1 cellular context compared by ENCODE assay signal in the genomic region with DNA sequence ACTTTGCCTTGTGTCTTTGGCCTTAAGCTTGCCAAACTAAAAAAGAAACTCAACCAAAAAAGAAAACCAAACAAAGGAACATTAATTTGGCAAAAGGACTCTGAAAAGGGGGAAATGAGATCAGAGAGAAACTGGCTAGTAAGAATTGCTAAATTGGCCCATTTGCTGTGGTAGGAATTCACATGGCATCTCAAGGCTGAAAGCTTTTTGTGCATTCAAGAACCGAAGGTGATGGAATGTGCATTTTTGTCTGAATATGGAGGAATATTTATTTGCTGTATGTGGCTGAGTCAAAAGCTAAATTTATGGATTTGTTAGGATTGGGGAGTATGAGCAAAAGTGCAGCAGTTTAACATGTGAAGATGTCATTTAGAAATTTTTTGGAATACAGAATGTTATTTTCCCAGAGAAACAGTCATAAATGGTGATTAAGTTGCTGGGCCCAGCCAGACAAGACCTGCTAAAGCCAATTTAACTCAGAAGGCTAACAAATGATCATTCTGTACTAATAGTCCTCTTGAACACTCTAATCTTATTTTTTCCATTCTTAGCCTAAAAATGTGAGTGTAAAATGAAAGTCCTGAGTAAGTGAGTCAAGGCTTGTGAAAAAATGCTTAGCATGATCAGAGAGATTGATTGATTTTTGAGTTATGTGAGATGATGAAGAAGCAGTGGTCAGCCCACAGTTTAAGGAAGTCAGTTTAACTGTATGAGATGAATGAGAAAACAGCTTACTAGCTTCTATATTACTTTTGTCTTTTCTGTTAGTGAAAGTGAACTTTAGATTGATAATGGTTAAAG.
TF ChIP-seq lines count a peak whose summit lies in the region.

No MANE protein-coding gene starts in this region.

TF ChIP-seq in SK-N-SH treated with all-trans-retinoic acid at 6 μM for 48 hours, 23 proteins besides CTCF, POLR2A, EP300 and RAD21 (continued from another document):
- TF ChIP-seq, protein P1, sequence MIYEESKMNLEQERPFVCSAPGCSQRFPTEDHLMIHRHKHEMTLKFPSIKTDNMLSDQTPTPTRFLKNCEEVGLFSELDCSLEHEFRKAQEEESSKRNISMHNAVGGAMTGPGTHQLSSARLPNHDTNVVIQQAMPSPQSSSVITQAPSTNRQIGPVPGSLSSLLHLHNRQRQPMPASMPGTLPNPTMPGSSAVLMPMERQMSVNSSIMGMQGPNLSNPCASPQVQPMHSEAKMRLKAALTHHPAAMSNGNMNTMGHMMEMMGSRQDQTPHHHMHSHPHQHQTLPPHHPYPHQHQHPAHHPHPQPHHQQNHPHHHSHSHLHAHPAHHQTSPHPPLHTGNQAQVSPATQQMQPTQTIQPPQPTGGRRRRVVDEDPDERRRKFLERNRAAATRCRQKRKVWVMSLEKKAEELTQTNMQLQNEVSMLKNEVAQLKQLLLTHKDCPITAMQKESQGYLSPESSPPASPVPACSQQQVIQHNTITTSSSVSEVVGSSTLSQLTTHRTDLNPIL (CRISPR knock-in tag; IDR thresholded peaks at IDR 0.05; ENCODE audit: low read depth), result peak; percentile 15; the same call in 1 of the 2 replicates
